Comparison of ENCODE assay signal across 8 cellular contexts in the genomic region with DNA sequence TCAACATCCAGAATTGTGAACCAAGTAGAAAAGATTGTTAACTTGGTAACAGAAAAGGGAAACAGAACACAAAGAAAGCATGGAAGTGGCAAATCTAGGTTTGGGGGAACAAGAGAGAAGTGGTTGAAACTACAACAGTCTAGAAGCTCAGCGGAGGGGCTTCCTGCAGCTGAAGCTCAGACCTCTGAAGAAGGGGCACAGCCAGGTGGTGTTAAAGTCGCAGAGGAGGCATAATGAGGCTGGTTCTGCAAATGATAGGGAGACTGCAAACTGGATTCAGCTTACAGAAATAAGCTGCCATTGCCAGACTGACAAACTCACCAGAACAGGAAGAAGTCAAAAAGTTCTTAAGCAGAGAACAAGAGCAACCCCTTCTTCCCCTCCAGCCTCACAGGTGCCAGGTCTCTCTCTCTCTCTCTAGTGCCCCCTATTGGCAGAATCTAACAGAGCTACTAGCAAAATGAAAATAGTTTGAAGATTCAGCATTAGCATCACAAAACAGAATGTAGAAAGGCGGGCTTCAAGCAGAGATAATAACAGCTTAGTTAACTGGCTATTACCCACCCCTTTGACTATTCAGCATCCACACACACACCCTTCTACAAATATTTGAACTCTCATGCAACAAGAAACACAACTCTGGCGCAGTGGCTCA.
DNase-seq lines count a peak whose midpoint lies in the region; ATAC-seq and TF ChIP-seq lines count a peak whose summit lies in the region.

No MANE protein-coding gene starts in this region.

- H3K4me1 ChIP-seq in OCI-LY1 (ENCODE audit: insufficient read depth, low read length, severe bottlenecking), result no peaks in the 10 kb centered on the region

- no peak overlapping the region for H3K9ac ChIP-seq in OCI-LY1 (ENCODE audit: low read length)

- no peaks in the 10 kb centered on the region for H3K9me2 ChIP-seq in OCI-LY1 (ENCODE audit: low read depth, low read length)

- no peaks in the 10 kb centered on the region for H4K20me1 ChIP-seq in OCI-LY1 (ENCODE audit: insufficient read depth, low read length)

- no peaks in the 10 kb centered on the region for H3K36me3 Mint-ChIP-seq in effector memory CD8-positive, alpha-beta T cell (ENCODE audit: insufficient read depth)

- H3K36me3 ChIP-seq in OCI-LY1 (ENCODE audit: insufficient read depth, low read length), result no peaks in the 10 kb centered on the region

- no peaks in the 10 kb centered on the region for H3K79me2 ChIP-seq in OCI-LY1 (ENCODE audit: insufficient read depth, low read length)

- H3K4me3 Mint-ChIP-seq in stimulated activated naive CD8-positive, alpha-beta T cell treated with anti-CD3 and anti-CD28 coated beads, Interleukin-15, amount 100 ng/mL, for 72 hours, result peak overlapping the region in 1 of 2 donors; percentile 30
- no peak overlapping the region for H3K4me3 Mint-ChIP-seq in effector memory CD8-positive, alpha-beta T cell

- no peak overlapping the region for H2AFZ ChIP-seq in OCI-LY1 (ENCODE audit: low read length)

- H3F3A ChIP-seq in OCI-LY1 (ENCODE audit: insufficient read depth, low read length), result no peaks in the 10 kb centered on the region

- peak; percentile 13 to 38 for DNase-seq in stimulated activated naive CD8-positive, alpha-beta T cell treated with anti-CD3 and anti-CD28 coated beads, Interleukin-15, amount 100 ng/mL, for 72 hours
- no peak for DNase-seq in stimulated activated naive CD8-positive, alpha-beta T cell treated with anti-CD3 and anti-CD28 coated beads, Interleukin-15, Interleukin-2, amounts not matched to agents 100 U/mL and 50 U/mL, for 24 hours
- DNase-seq in effector memory CD8-positive, alpha-beta T cell, result peak; percentile 25 to 40 (median 35)
- DNase-seq in renal cortical epithelial cell (ENCODE audit: low read depth), result peak; percentile 33
- DNase-seq in 8988T, result no peak

- ATAC-seq in stimulated activated naive CD8-positive, alpha-beta T cell treated with anti-CD3 and anti-CD28 coated beads, Interleukin-15, amount 100 ng/mL, for 72 hours, result peak; percentile 65
- ATAC-seq in stimulated activated naive CD8-positive, alpha-beta T cell treated with anti-CD3 and anti-CD28 coated beads, Interleukin-15, Interleukin-2, amounts not matched to agents 100 U/mL and 50 U/mL, for 24 hours, result no peak
- ATAC-seq in HG02852 (IDR thresholded peaks at IDR 0.05; ENCODE audit: unreplicated experiment) (peak; percentile 68), HG03439 (IDR thresholded peaks at IDR 0.05; ENCODE audit: unreplicated experiment) (no peak)
- peak; percentile 66 for ATAC-seq in effector memory CD8-positive, alpha-beta T cell (replicated peaks)

- H3K4me3 ChIP-seq in OCI-LY1 (ENCODE audit: low read depth, low read length, poor library complexity, severe bottlenecking), result no peak overlapping the region

- peak overlapping the region in 1 of 2 donors; percentile 38 for H3K27ac Mint-ChIP-seq in stimulated activated naive CD8-positive, alpha-beta T cell treated with anti-CD3 and anti-CD28 coated beads, Interleukin-15, amount 100 ng/mL, for 72 hours
- no peak overlapping the region for H3K27ac Mint-ChIP-seq in effector memory CD8-positive, alpha-beta T cell

- no peaks in the 10 kb centered on the region for H3K9me3 ChIP-seq in OCI-LY1 (ENCODE audit: low read length)

- H3K27me3 Mint-ChIP-seq in stimulated activated naive CD8-positive, alpha-beta T cell treated with anti-CD3 and anti-CD28 coated beads, Interleukin-15, amount 100 ng/mL, for 72 hours, result no peaks in the 10 kb centered on the region
- H3K27me3 Mint-ChIP-seq in effector memory CD8-positive, alpha-beta T cell, result no peaks in the 10 kb centered on the region

- H3K9me3 Mint-ChIP-seq in stimulated activated naive CD8-positive, alpha-beta T cell treated with anti-CD3 and anti-CD28 coated beads, Interleukin-15, amount 100 ng/mL, for 72 hours, result no peaks in the 10 kb centered on the region
- no peaks in the 10 kb centered on the region for H3K9me3 Mint-ChIP-seq in effector memory CD8-positive, alpha-beta T cell

- H3K4me2 ChIP-seq in OCI-LY1 (ENCODE audit: low read length), result no peak overlapping the region

- H3K27ac ChIP-seq in OCI-LY1 (ENCODE audit: low read depth, low read length, poor library complexity, severe bottlenecking), result no peak overlapping the region

- H3K4me1 Mint-ChIP-seq in stimulated activated naive CD8-positive, alpha-beta T cell treated with anti-CD3 and anti-CD28 coated beads, Interleukin-15, amount 100 ng/mL, for 72 hours, result peaks cover 21% of the 10 kb centered on the region
- peaks cover 0 to 8% of the 10 kb centered on the region in 2 donors for H3K4me1 Mint-ChIP-seq in effector memory CD8-positive, alpha-beta T cell (ENCODE audit: low read depth in 2 of 2)

- peak; percentile 84 for TF ChIP-seq CTCF in OCI-LY1 (IDR thresholded peaks at IDR 0.05; ENCODE audit: low read length)

- no peaks in the 10 kb centered on the region for H3K27me3 ChIP-seq in OCI-LY1 (ENCODE audit: insufficient read depth, low read length)

Comparison
In these comparisons a context has a peak if more than half of its experiments do, and no peak if none do; other contexts are left out.
1. ATAC-seq: peak in stimulated activated naive CD8-positive, alpha-beta T cell treated with anti-CD3 and anti-CD28 coated beads, Interleukin-15, amount 100 ng/mL, for 72 hours (single experiment), HG02852 (single experiment) and effector memory CD8-positive, alpha-beta T cell (single experiment); none in stimulated activated naive CD8-positive, alpha-beta T cell treated with anti-CD3 and anti-CD28 coated beads, Interleukin-15, Interleukin-2, amounts not matched to agents 100 U/mL and 50 U/mL, for 24 hours (single experiment) and HG03439 (single experiment).
2. DNase-seq: peak in stimulated activated naive CD8-positive, alpha-beta T cell treated with anti-CD3 and anti-CD28 coated beads, Interleukin-15, amount 100 ng/mL, for 72 hours (2 of 2), effector memory CD8-positive, alpha-beta T cell (3 of 3) and renal cortical epithelial cell (single experiment); none in stimulated activated naive CD8-positive, alpha-beta T cell treated with anti-CD3 and anti-CD28 coated beads, Interleukin-15, Interleukin-2, amounts not matched to agents 100 U/mL and 50 U/mL, for 24 hours (single experiment) and 8988T (single experiment).